2 cellular contexts compared by ENCODE assay signal in the genomic region with DNA sequence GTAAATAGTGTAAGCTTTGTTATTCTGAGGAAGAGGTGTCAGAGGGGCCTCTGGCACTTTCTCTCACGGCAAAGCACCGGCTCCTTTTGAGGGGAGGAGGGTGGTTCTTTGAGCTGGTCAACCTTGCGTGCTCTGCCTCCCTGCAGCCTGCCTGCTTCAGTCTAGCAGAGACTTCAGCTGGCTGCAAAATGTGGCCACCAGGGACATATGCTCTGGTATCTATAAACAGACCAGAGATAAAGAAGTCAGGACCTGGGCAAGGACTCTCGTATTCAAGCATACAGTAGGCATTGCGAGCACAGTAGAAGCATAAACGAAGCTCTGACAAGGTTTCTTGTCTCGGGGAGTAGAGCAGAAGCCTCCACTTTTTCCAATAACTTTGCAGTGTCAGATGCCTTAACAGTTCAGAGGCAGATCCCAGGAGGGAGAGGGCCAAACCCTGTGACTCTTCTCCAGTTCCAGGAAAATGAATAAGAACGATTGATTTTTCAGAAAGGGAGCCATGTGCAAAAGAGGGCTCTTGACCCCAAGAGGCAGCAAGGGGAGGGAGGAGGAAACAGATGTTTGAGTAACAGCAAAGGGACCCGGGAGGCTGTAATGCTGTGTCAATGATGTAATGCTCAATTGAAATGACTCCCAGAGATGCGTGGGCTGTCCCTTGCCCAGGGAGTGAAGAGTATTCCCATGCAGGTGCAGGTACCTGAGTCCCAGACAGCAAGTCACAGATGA.
TF ChIP-seq lines count a peak whose summit lies in the region.

No MANE protein-coding gene starts in this region.

TF ChIP-seq in GM23338, 12 proteins besides CTCF, POLR2A, EP300 and RAD21:
- TF ChIP-seq CREB1 (CRISPR knock-in tag; IDR thresholded peaks at IDR 0.05; ENCODE audit: low read depth), result no peak
- TF ChIP-seq EZH2 (IDR thresholded peaks at IDR 0.05; ENCODE audit: low read depth, unreplicated experiment), result no peak
- TF ChIP-seq ZNF331 (CRISPR knock-in tag; IDR thresholded peaks at IDR 0.05; ENCODE audit: low read depth), result no peak
- no peak for TF ChIP-seq JUNB (IDR thresholded peaks at IDR 0.05; ENCODE audit: unreplicated experiment)
- no peak for TF ChIP-seq NANOG (IDR thresholded peaks at IDR 0.05; ENCODE audit: borderline replicate concordance)
- TF ChIP-seq, protein P1, sequence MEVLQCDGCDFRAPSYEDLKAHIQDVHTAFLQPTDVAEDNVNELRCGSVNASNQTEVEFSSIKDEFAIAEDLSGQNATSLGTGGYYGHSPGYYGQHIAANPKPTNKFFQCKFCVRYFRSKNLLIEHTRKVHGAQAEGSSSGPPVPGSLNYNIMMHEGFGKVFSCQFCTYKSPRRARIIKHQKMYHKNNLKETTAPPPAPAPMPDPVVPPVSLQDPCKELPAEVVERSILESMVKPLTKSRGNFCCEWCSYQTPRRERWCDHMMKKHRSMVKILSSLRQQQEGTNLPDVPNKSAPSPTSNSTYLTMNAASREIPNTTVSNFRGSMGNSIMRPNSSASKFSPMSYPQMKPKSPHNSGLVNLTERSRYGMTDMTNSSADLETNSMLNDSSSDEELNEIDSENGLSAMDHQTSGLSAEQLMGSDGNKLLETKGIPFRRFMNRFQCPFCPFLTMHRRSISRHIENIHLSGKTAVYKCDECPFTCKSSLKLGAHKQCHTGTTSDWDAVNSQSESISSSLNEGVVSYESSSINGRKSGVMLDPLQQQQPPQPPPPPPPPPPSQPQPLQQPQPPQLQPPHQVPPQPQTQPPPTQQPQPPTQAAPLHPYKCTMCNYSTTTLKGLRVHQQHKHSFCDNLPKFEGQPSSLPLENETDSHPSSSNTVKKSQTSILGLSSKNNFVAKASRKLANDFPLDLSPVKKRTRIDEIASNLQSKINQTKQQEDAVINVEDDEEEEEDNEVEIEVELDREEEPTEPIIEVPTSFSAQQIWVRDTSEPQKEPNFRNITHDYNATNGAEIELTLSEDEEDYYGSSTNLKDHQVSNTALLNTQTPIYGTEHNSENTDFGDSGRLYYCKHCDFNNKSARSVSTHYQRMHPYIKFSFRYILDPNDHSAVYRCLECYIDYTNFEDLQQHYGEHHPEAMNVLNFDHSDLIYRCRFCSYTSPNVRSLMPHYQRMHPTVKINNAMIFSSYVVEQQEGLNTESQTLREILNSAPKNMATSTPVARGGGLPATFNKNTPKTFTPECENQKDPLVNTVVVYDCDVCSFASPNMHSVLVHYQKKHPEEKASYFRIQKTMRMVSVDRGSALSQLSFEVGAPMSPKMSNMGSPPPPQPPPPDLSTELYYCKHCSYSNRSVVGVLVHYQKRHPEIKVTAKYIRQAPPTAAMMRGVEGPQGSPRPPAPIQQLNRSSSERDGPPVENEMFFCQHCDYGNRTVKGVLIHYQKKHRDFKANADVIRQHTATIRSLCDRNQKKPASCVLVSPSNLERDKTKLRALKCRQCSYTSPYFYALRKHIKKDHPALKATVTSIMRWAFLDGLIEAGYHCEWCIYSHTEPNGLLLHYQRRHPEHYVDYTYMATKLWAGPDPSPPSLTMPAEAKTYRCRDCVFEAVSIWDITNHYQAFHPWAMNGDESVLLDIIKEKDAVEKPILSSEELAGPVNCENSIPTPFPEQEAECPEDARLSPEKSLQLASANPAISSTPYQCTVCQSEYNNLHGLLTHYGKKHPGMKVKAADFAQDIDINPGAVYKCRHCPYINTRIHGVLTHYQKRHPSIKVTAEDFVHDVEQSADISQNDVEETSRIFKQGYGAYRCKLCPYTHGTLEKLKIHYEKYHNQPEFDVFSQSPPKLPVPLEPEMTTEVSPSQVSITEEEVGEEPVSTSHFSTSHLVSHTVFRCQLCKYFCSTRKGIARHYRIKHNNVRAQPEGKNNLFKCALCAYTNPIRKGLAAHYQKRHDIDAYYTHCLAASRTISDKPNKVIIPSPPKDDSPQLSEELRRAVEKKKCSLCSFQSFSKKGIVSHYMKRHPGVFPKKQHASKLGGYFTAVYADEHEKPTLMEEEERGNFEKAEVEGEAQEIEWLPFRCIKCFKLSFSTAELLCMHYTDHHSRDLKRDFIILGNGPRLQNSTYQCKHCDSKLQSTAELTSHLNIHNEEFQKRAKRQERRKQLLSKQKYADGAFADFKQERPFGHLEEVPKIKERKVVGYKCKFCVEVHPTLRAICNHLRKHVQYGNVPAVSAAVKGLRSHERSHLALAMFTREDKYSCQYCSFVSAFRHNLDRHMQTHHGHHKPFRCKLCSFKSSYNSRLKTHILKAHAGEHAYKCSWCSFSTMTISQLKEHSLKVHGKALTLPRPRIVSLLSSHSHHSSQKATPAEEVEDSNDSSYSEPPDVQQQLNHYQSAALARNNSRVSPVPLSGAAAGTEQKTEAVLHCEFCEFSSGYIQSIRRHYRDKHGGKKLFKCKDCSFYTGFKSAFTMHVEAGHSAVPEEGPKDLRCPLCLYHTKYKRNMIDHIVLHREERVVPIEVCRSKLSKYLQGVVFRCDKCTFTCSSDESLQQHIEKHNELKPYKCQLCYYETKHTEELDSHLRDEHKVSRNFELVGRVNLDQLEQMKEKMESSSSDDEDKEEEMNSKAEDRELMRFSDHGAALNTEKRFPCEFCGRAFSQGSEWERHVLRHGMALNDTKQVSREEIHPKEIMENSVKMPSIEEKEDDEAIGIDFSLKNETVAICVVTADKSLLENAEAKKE (CRISPR knock-in tag; IDR thresholded peaks at IDR 0.05), result no peak
- TF ChIP-seq, protein P2, sequence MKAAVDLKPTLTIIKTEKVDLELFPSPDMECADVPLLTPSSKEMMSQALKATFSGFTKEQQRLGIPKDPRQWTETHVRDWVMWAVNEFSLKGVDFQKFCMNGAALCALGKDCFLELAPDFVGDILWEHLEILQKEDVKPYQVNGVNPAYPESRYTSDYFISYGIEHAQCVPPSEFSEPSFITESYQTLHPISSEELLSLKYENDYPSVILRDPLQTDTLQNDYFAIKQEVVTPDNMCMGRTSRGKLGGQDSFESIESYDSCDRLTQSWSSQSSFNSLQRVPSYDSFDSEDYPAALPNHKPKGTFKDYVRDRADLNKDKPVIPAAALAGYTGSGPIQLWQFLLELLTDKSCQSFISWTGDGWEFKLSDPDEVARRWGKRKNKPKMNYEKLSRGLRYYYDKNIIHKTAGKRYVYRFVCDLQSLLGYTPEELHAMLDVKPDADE (IDR thresholded peaks at IDR 0.05), result no peak

TF ChIP-seq in HepG2, 621 proteins besides CTCF, POLR2A, EP300 and RAD21:
- TF ChIP-seq ZNF777 (CRISPR knock-in tag; IDR thresholded peaks at IDR 0.05), result no peak
- no peak for TF ChIP-seq ZNF501 (CRISPR knock-in tag; IDR thresholded peaks at IDR 0.05)
- TF ChIP-seq SMAD3 (CRISPR knock-in tag; IDR thresholded peaks at IDR 0.05), result no peak
- TF ChIP-seq, protein P3, sequence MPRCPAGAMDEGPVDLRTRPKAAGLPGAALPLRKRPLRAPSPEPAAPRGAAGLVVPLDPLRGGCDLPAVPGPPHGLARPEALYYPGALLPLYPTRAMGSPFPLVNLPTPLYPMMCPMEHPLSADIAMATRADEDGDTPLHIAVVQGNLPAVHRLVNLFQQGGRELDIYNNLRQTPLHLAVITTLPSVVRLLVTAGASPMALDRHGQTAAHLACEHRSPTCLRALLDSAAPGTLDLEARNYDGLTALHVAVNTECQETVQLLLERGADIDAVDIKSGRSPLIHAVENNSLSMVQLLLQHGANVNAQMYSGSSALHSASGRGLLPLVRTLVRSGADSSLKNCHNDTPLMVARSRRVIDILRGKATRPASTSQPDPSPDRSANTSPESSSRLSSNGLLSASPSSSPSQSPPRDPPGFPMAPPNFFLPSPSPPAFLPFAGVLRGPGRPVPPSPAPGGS (CRISPR knock-in tag; IDR thresholded peaks at IDR 0.05), result no peak
- no peak for TF ChIP-seq PCBP1 (IDR thresholded peaks at IDR 0.05; ENCODE audit: borderline replicate concordance, low read depth, low read length)
- no peak for TF ChIP-seq EHMT2 (IDR thresholded peaks at IDR 0.05; ENCODE audit: borderline replicate concordance, low read depth, low read length)
- no peak for TF ChIP-seq ZNF644 (CRISPR knock-in tag; IDR thresholded peaks at IDR 0.05; ENCODE audit: low read depth)
- TF ChIP-seq ZNF530 (CRISPR knock-in tag; IDR thresholded peaks at IDR 0.05; ENCODE audit: low read depth), result no peak
- no peak for TF ChIP-seq TSC22D2 (CRISPR knock-in tag; IDR thresholded peaks at IDR 0.05; ENCODE audit: borderline replicate concordance)
- TF ChIP-seq ZNF546 (CRISPR knock-in tag; conservative IDR thresholded peaks at IDR 0.05), result no peak
- no peak for TF ChIP-seq FOXO1 (CRISPR knock-in tag; IDR thresholded peaks at IDR 0.05)
- no peak for TF ChIP-seq ZNF20 (CRISPR knock-in tag; IDR thresholded peaks at IDR 0.05)
- no peak for TF ChIP-seq SRSF4 (IDR thresholded peaks at IDR 0.05; ENCODE audit: low read depth, low read length, poor library complexity, severe bottlenecking)
